Comparison of ENCODE assay signal across 8 cellular contexts in the genomic region with DNA sequence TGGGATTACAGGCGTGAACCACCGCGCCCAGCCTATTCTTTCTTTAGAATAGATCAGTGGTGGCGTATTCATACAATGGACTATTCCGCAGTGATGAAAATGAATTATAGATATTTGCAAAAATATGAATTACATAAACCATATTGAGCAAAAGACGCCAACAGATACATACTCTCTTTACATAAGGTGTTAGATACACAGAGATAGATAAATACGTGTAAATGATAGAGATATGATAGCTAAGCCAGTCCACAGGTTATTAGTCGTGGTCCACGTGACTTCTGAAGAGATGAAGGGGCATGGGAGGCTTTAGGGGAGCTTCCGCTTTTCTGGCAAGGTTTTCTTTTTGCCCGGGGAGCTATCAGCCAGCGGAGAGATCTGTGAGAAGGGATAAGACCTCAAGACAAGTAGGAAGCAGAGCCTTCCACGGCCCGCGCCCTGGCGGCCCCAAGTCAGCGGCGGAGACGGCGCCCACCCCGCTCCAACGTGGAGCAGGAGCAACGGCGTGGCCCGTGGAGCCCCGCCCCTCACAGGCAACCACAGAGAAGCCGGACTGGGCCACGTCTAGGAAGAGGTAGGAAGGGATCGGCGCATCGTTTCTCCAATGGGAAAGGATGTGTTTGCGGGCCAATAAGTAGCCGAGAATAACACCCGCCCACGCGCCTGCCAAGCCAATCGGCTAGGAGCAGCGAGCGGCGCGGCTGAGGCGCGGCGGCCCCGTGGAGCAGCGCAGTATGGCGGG. TPM values are rescaled to one million over a fixed set of nuclear protein-coding genes. Genes with fewer than 3 reads are reported as not detected.
DNase-seq lines count a peak whose midpoint lies in the region; ATAC-seq, FAIRE-seq and TF ChIP-seq lines count a peak whose summit lies in the region.

TSS of gene MSTO1 (plus strand) at position 704 of the 742 bp plus-strand sequence. CDS start at position 735, 31 bp downstream.

- H3K79me2 ChIP-seq in mammary epithelial cell (ENCODE audit: insufficient read depth, low read length) = peaks cover 4% of the 10 kb centered on the region

- no peaks in the 10 kb centered on the region for H4K20me1 ChIP-seq in mammary epithelial cell (ENCODE audit: insufficient read depth, low read length)

- H3K9ac ChIP-seq in mammary epithelial cell (ENCODE audit: insufficient read depth, low read length) (peak within 1 kb of the TSS; percentile 67), iPS-20b (ENCODE audit: low read depth, low read length) (peak within 1 kb of the TSS; percentile 84; the same call in 1 of the 2 replicates)

- ATAC-seq in GM18873 (IDR thresholded peaks at IDR 0.05; ENCODE audit: low FRiP score, unreplicated experiment) (peak; percentile 86), HG03139 (IDR thresholded peaks at IDR 0.05; ENCODE audit: unreplicated experiment) (peak; percentile 90)

- CTCF ChIA-PET in mammary epithelial cell (lab: Charles Lee; ENCODE audit: low non-redundant PET) = no interaction called here

- 7% methylated on average over 25 of the region's 47 CpGs for WGBS in mammary epithelial cell (ENCODE audit: low coverage, missing lambda C conversion rate)
- 6 to 12% (median 9%) methylated on average over 30 to 46 of the region's 47 CpGs for WGBS in small intestine, 3 donors

- in situ Hi-C loops in ACHN (cut with HindIII; ENCODE audit: low pct_ligation_motif_present, low pct_unique_long_range_greater_than_20kb, low sequenced_read_pairs) = no loop called here
- in situ Hi-C loops in mammary epithelial cell (cut with MboI; ENCODE audit: low sequenced_read_pairs in 2 of 2) = no loop called here

- TF ChIP-seq CTCF in WERI-Rb-1 (IDR thresholded peaks at IDR 0.05; ENCODE audit: low read depth, low read length) = no peak
- TF ChIP-seq CTCF in mammary epithelial cell (conservative IDR thresholded peaks at IDR 0.05 in 1 of 2, IDR thresholded peaks at IDR 0.05 in 1 of 2; ENCODE audit: extremely low read depth in 1 of 2, insufficient read depth in 1 of 2, low read depth in 1 of 2, low read length in 2 of 2) = no peak

- intact Hi-C loops in mammary epithelial cell (cut with micrococcal nuclease) = no loop called here

- H3K27ac ChIP-seq in WERI-Rb-1 = peak within 1 kb of the TSS; percentile 68
- peak within 1 kb of the TSS; percentile 65 for H3K27ac ChIP-seq in mammary epithelial cell (ENCODE audit: insufficient read depth, low read depth, low read length)
- H3K27ac ChIP-seq in iPS-20b (ENCODE audit: low read length) = no peak within 1 kb of the TSS
- H3K27ac ChIP-seq in small intestine (ENCODE audit: low read depth in 1 of 2, low read length in 1 of 2) = peak within 1 kb of the TSS; percentile 30 to 78

- H3K4me2 ChIP-seq in mammary epithelial cell (ENCODE audit: insufficient read depth, low read depth, low read length) = peak within 1 kb of the TSS; percentile 92

- H3K36me3 ChIP-seq in WERI-Rb-1 = peaks cover 15% of the 10 kb centered on the region
- peaks cover 7% of the 10 kb centered on the region for H3K36me3 ChIP-seq in mammary epithelial cell (ENCODE audit: insufficient read depth, low read length)
- peaks cover 16% of the 10 kb centered on the region for H3K36me3 ChIP-seq in iPS-20b (ENCODE audit: insufficient read depth, low read depth, low read length)
- H3K36me3 ChIP-seq in small intestine (ENCODE audit: control insufficient read depth in 2 of 2, insufficient read depth in 2 of 2, low read length in 2 of 2) = peaks cover 0 to 2% of the 10 kb centered on the region in 2 donors

- peak within 1 kb of the TSS; percentile 64 for H3K4me3 ChIP-seq in WERI-Rb-1 (ENCODE audit: low read depth, low read length)
- H3K4me3 ChIP-seq in mammary epithelial cell (replicated peaks in 1 of 3; ENCODE audit: insufficient read depth in 1 of 3, low read depth in 2 of 3, low read length in 3 of 3) = peak within 1 kb of the TSS; percentile 64 to 80 (median 64)
- H3K4me3 ChIP-seq in iPS-20b (ENCODE audit: low read length) = peak within 1 kb of the TSS; percentile 77
- H3K4me3 ChIP-seq in small intestine (ENCODE audit: low read depth in 1 of 2, low read length in 2 of 2) = peak within 1 kb of the TSS; percentile 60 to 65

- FAIRE-seq in small intestine (lab: Jason Lieb, UNC) = no peak

- BruUV-seq in mammary epithelial cell (replicated peaks; lab: Mats Ljungman, UMichigan) = TSS peak; percentile 95

- DNase-seq in ACHN (peak; percentile 98), NCI-H2227 (lab: John Stamatoyannopoulos, UW; ENCODE audit: unreplicated experiment) (peak; percentile 97), WERI-Rb-1 (peak; percentile 100), mammary epithelial cell (peak; percentile 97), small intestine (peak; percentile 98)

- H3K9me3 ChIP-seq in WERI-Rb-1 (ENCODE audit: severe bottlenecking) = no peaks in the 10 kb centered on the region
- H3K9me3 ChIP-seq in mammary epithelial cell (replicated peaks; ENCODE audit: insufficient read depth, low read length) = no peaks in the 10 kb centered on the region
- no peaks in the 10 kb centered on the region for H3K9me3 ChIP-seq in iPS-20b (ENCODE audit: insufficient read depth, low read depth, low read length)
- no peaks in the 10 kb centered on the region for H3K9me3 ChIP-seq in small intestine (ENCODE audit: control insufficient read depth, low read depth)

- dilution Hi-C loops in mammary epithelial cell (cut with HindIII; ENCODE audit: low sequenced_read_pairs) = no loop called here

- no peaks in the 10 kb centered on the region for H3K4me1 ChIP-seq in mammary epithelial cell (ENCODE audit: insufficient read depth, low read length)
- no peaks in the 10 kb centered on the region for H3K4me1 ChIP-seq in iPS-20b (ENCODE audit: insufficient read depth, low read length)
- no peaks in the 10 kb centered on the region for H3K4me1 ChIP-seq in small intestine (ENCODE audit: control insufficient read depth in 2 of 2, insufficient read depth in 1 of 2, low read depth in 1 of 2, low read length in 1 of 2)

- peak within 1 kb of the TSS; percentile 85 for H2AFZ ChIP-seq in mammary epithelial cell (ENCODE audit: low read depth, low read length)

- H3K27me3 ChIP-seq in WERI-Rb-1 (ENCODE audit: insufficient read depth, low read depth, severe bottlenecking) (no peaks in the 10 kb centered on the region), mammary epithelial cell (ENCODE audit: insufficient read depth, low read length) (no peaks in the 10 kb centered on the region), iPS-20b (ENCODE audit: insufficient read depth, low read length) (no peaks in the 10 kb centered on the region), small intestine (ENCODE audit: control insufficient read depth in 2 of 2, insufficient read depth in 2 of 2, low read length in 2 of 2) (no peaks in the 10 kb centered on the region)

RNA-seq across cellular contexts. Expression of gene MSTO1, which starts in this region (rescaled TPM):
- 10 to 100 TPM; 21.5 to 64.7 TPM for total RNA-seq in mammary epithelial cell
- polyA plus RNA-seq in mammary epithelial cell (29.2 TPM), small intestine (10 to 100 TPM; 13.4 to 25.2 (median 15.4) TPM)
- 84.5 TPM for polyA minus RNA-seq in mammary epithelial cell
